1 cellular context compared by ENCODE assay signal in genomic region chr10:58515296-58515956, GRCh38.
TF ChIP-seq lines count a peak whose summit lies in the region.

No MANE protein-coding gene starts in this region.

TF ChIP-seq in HepG2, 621 proteins besides CTCF, POLR2A, EP300 and RAD21:
- TF ChIP-seq CREB1 (IDR thresholded peaks at IDR 0.05) (peak; percentile 42; the same call in 1 of the 2 replicates), CREB1 (CRISPR knock-in tag; IDR thresholded peaks at IDR 0.05) (no peak), RFX3 (CRISPR knock-in tag; IDR thresholded peaks at IDR 0.05) (no peak), ZNF629 (CRISPR knock-in tag; conservative IDR thresholded peaks at IDR 0.05) (peak; percentile 44; the same call in 1 of the 2 replicates), ZSCAN22 (CRISPR knock-in tag; IDR thresholded peaks at IDR 0.05) (no peak), TCF12 (IDR thresholded peaks at IDR 0.05) (no peak), TCF12 (CRISPR knock-in tag; IDR thresholded peaks at IDR 0.05) (no peak), ZNF709 (CRISPR knock-in tag; IDR thresholded peaks at IDR 0.05) (no peak), CCAR2 (optimal IDR thresholded peaks at IDR 0.05; ENCODE audit: low read depth, low read length) (no peak), PHB2 (IDR thresholded peaks at IDR 0.05; ENCODE audit: partially characterized antibody) (no peak), GPBP1L1 (CRISPR knock-in tag; IDR thresholded peaks at IDR 0.05) (no peak), ZNF138 (CRISPR knock-in tag; IDR thresholded peaks at IDR 0.05; ENCODE audit: low read depth) (no peak), RELA (CRISPR knock-in tag; IDR thresholded peaks at IDR 0.05) (no peak)
